8 cellular contexts compared by ENCODE assay signal in the genomic region with DNA sequence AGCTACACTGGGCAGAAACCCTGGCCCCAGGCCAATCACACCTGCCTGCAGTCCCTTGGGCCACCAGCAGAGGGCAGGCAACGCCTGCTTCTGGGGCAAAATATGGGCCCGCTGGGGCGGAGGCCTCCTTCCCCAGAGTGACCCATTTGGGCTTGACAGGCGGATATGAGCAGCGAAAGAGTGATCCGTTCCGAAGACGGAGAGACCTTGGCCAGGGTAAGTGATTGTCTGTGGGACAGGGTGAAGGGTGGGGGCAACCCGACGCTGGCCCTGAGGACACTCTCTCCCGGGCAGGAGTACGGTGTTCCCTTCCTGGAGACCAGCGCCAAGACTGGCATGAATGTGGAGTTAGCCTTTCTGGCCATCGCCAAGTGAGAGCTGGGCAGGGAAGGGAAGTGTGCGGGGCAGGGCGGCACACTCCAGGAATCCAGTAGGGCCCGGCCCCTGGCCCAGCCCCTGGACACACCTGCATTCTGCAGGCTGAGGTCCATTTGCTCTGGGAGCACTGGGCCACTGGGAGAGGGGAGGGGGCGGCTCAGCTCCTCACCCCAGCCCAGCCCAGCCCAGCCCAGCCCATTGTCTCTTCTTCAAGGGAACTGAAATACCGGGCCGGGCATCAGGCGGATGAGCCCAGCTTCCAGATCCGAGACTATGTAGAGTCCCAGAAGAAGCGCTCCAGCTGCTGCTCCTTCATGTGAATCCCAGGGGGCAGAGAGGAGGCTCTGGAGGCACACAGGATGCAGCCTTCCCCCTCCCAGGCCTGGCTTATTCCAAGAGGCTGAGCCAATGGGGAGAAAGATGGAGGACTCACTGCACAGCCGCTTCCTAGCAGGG. TPM values are rescaled to one million over a fixed set of nuclear protein-coding genes. Genes with fewer than 3 reads are reported as not detected.
DNase-seq lines count a peak whose midpoint lies in the region; ATAC-seq, FAIRE-seq and TF ChIP-seq lines count a peak whose summit lies in the region.

No MANE protein-coding gene starts in this region.

- no peaks in the 10 kb centered on the region for H3K27me3 ChIP-seq in GM23338 (ENCODE audit: insufficient read depth)
- H3K27me3 ChIP-seq in endothelial cell of umbilical vein (ENCODE audit: control insufficient read depth in 2 of 2, insufficient read depth in 2 of 2, low read length in 2 of 2), result peaks cover 0 to 3% of the 10 kb centered on the region in 2 experiments

- peak overlapping the region; percentile 63 for H3K4me3 Mint-ChIP-seq in GM23338

- no peak overlapping the region for H3K27ac Mint-ChIP-seq in GM23338

- H3K4me1 Mint-ChIP-seq in GM23338, result peaks cover 44% of the 10 kb centered on the region

- intact Hi-C loops in endothelial cell of umbilical vein (cut with micrococcal nuclease), result loop anchor here (1.0 to 10.0 kb wide), 5 partner anchors 25 to 1430 kb away; partner anchors contain the start of gene CDC42EP4

- H3K4me1 ChIP-seq in GM23338 (ENCODE audit: insufficient read depth) (peaks cover 43% of the 10 kb centered on the region), endothelial cell of umbilical vein (ENCODE audit: control insufficient read depth, extremely low read depth, insufficient read depth, low read length) (peaks cover 12% of the 10 kb centered on the region)

- DNase-seq in AG09309 (ENCODE audit: low read depth) (peak; percentile 10), GM23338 (ENCODE audit: low spot score) (peak; percentile 81), NCI-H69 (lab: John Stamatoyannopoulos, UW) (peak; percentile 65), endothelial cell of umbilical vein (ENCODE audit: low read depth, low spot score) (peak; percentile 74), middle frontal gyrus (ENCODE audit: extremely low spot score, low spot score) (peak; percentile 50)
- peak; percentile 62 for DNase-seq in activated CD8-positive, alpha-beta memory T cell treated with anti-CD3 and anti-CD28 coated beads, Interleukin-2, amount 50 U/mL, for 24 hours (ENCODE audit: extremely low read depth)
- peak; percentile 79 to 82 for DNase-seq in stimulated activated CD8-positive, alpha-beta memory T cell treated with anti-CD3 and anti-CD28 coated beads, Interleukin-2, amount 100 ng/mL, for 48 hours (ENCODE audit: low read depth in 2 of 2)

- H3K4me2 ChIP-seq in GM23338 (peak overlapping the region; percentile 88), endothelial cell of umbilical vein (ENCODE audit: insufficient read depth, low read length) (peak overlapping the region; percentile 16)

- ATAC-seq in GM23338 (peak; percentile 59), HG03159 (IDR thresholded peaks at IDR 0.05; ENCODE audit: unreplicated experiment) (no peak)

- FAIRE-seq in endothelial cell of umbilical vein (lab: Jason Lieb, UNC), result peak; percentile 88

- H3K27me3 Mint-ChIP-seq in GM23338 (ENCODE audit: insufficient read depth, low read depth, poor library complexity), result peaks cover 23% of the 10 kb centered on the region

- POLR2A ChIA-PET in endothelial cell of umbilical vein (lab: Charles Lee), result interaction anchor here (1.4 kb wide), 1 partner anchor 31 kb away, joined by 4 read pairs; the partner anchor contains the start of gene NAT9

- no TSS peak for BruUV-seq in endothelial cell of umbilical vein (replicated peaks; lab: Mats Ljungman, UMichigan)

- peaks cover 6% of the 10 kb centered on the region; the same call in 1 of the 2 replicates for H4K20me1 ChIP-seq in GM23338 (replicated peaks; ENCODE audit: insufficient read depth)
- H4K20me1 ChIP-seq in endothelial cell of umbilical vein (replicated peaks; ENCODE audit: control insufficient read depth, extremely low read depth, insufficient read depth, low read length), result no peaks in the 10 kb centered on the region

- CTCF ChIA-PET in endothelial cell of umbilical vein (lab: Charles Lee), result interaction anchor here (0.6 to 4.2 kb wide), 24 partner anchors 9 to 366 kb away, joined by 3 to 84 read pairs (median 7); partner anchors contain the start of genes FDXR and NAT9

- no peaks in the 10 kb centered on the region for H3K9me1 ChIP-seq in endothelial cell of umbilical vein (replicated peaks; ENCODE audit: control insufficient read depth, extremely low read depth, insufficient read depth, low read length)

- H3K36me3 ChIP-seq in GM23338 (ENCODE audit: insufficient read depth), result no peaks in the 10 kb centered on the region
- H3K36me3 ChIP-seq in endothelial cell of umbilical vein (ENCODE audit: control insufficient read depth in 2 of 2, extremely low read depth in 1 of 2, insufficient read depth in 2 of 2, low read length in 2 of 2), result no peaks in the 10 kb centered on the region

- no peaks in the 10 kb centered on the region for H3K9me3 ChIP-seq in endothelial cell of umbilical vein (replicated peaks; ENCODE audit: control insufficient read depth, insufficient read depth, low read length)

- no peak for TF ChIP-seq POLR2A in endothelial cell of umbilical vein (IDR thresholded peaks at IDR 0.05; ENCODE audit: low read depth, low read length)

- peaks cover 6% of the 10 kb centered on the region; the same call in 1 of the 2 replicates for H3F3A ChIP-seq in GM23338 (replicated peaks; ENCODE audit: low read depth)

- H3K79me2 ChIP-seq in GM23338 (replicated peaks; ENCODE audit: insufficient read depth), result peaks cover 10% of the 10 kb centered on the region
- H3K79me2 ChIP-seq in endothelial cell of umbilical vein (ENCODE audit: control insufficient read depth, insufficient read depth, low read length), result no peaks in the 10 kb centered on the region

- H2AFZ ChIP-seq in GM23338 (peak overlapping the region; percentile 97), endothelial cell of umbilical vein (ENCODE audit: low read depth, low read length) (peak overlapping the region; percentile 45)

- TF ChIP-seq CTCF in AG09309 (IDR thresholded peaks at IDR 0.05; ENCODE audit: control insufficient read depth, insufficient read depth, low read depth, low read length, missing control alignments) (peak; percentile 100), GM23338 (conservative IDR thresholded peaks at IDR 0.05; ENCODE audit: low read depth in 2 of 2) (peak; percentile 96 to 99), endothelial cell of umbilical vein (IDR thresholded peaks at IDR 0.05; ENCODE audit: extremely low read depth in 1 of 2, insufficient read depth in 1 of 2, low read depth in 1 of 2, low read length in 2 of 2) (peak; percentile 99)

- H3K4me3 ChIP-seq in AG09309 (ENCODE audit: control insufficient read depth, low read depth, low read length), result no peak overlapping the region; the same call in 1 of the 2 replicates
- H3K4me3 ChIP-seq in GM23338, result peak overlapping the region; percentile 54
- no peak overlapping the region for H3K4me3 ChIP-seq in endothelial cell of umbilical vein (replicated peaks in 1 of 3; ENCODE audit: insufficient read depth in 1 of 3, low read depth in 1 of 3, low read length in 3 of 3)

- no peak overlapping the region for H3K9ac ChIP-seq in endothelial cell of umbilical vein (replicated peaks; ENCODE audit: extremely low read depth, insufficient read depth, low read length)

- H3K9me2 ChIP-seq in GM23338 (ENCODE audit: insufficient read depth), result no peaks in the 10 kb centered on the region

- H3K9me3 Mint-ChIP-seq in GM23338, result no peaks in the 10 kb centered on the region

- H3K36me3 Mint-ChIP-seq in GM23338 (ENCODE audit: low read depth), result no peaks in the 10 kb centered on the region; the same call in 2 of the 3 replicates

- dilution Hi-C loops in endothelial cell of umbilical vein (cut with MboI; ENCODE audit: extremely low pct_ligation_motif_present, low sequenced_read_pairs), result no loop called here

- H3K27ac ChIP-seq in GM23338 (ENCODE audit: low read depth), result peak overlapping the region; percentile 72; the same call in 1 of the 2 replicates
- H3K27ac ChIP-seq in endothelial cell of umbilical vein (ENCODE audit: insufficient read depth, low read depth, low read length), result no peak overlapping the region

RNA-seq across cellular contexts. Expression of gene NHERF1, which starts 3.5 kb away (rescaled TPM):
- 85.8 and 100 TPM in 2 replicates for total RNA-seq in GM23338 (2014; rRNA removed; shearing (Covaris generic))
- polyA plus RNA-seq in GM23338 (2016; fragmentation: Nextera tagmentation; extraction: Ambion mirVana) (48.8 and 49.3 TPM in 2 replicates), endothelial cell of umbilical vein (22.4 and 24.4 TPM in 2 replicates)
- 26.8 and 26.9 TPM in 2 replicates for total RNA-seq in endothelial cell of umbilical vein
- 24.1 and 26.0 TPM in 2 replicates for polyA plus RNA-seq in endothelial cell of umbilical vein (2011; cell fraction: cytosol; rRNA removed)
- polyA plus RNA-seq in endothelial cell of umbilical vein (2011; cell fraction: nucleus; rRNA removed), result 13.6 and 14.0 TPM in 2 replicates
- 19.5 and 22.8 TPM in 2 replicates for polyA plus RNA-seq in endothelial cell of umbilical vein (2012)
- polyA minus RNA-seq in endothelial cell of umbilical vein, result 15.5 and 20.8 TPM in 2 replicates
- 47.4 TPM for polyA minus RNA-seq in endothelial cell of umbilical vein (2011; cell fraction: cytosol; rRNA and poly(A)+ RNA removed)
- 3.8 and 4.8 TPM in 2 replicates for polyA minus RNA-seq in endothelial cell of umbilical vein (2011; cell fraction: nucleus; rRNA and poly(A)+ RNA removed)

RNA-seq across cellular contexts. Expression of gene RAB37, which starts 7.9 kb away (rescaled TPM):
- 3.4 and 5.2 TPM in 2 replicates for total RNA-seq in GM23338 (2014; rRNA removed; shearing (Covaris generic))
- polyA plus RNA-seq in GM23338 (2016; fragmentation: Nextera tagmentation; extraction: Ambion mirVana) (3.3 and 3.6 TPM in 2 replicates), endothelial cell of umbilical vein (0.10 and 0.11 TPM in 2 replicates)
- total RNA-seq in endothelial cell of umbilical vein, result 0.21 TPM in 1 of 2 replicates, not detected in the other
- polyA plus RNA-seq in endothelial cell of umbilical vein (2011; cell fraction: cytosol; rRNA removed), result 0.11 and 0.14 TPM in 2 replicates
- 0.14 and 0.15 TPM in 2 replicates for polyA plus RNA-seq in endothelial cell of umbilical vein (2011; cell fraction: nucleus; rRNA removed)
- 0.25 TPM in 1 of 2 replicates, not detected in the other for polyA plus RNA-seq in endothelial cell of umbilical vein (2012)
- 0.29 TPM in 1 of 2 replicates, not detected in the other for polyA minus RNA-seq in endothelial cell of umbilical vein
- polyA minus RNA-seq in endothelial cell of umbilical vein (2011; cell fraction: cytosol; rRNA and poly(A)+ RNA removed), result not detected
- not detected in 2 replicates for polyA minus RNA-seq in endothelial cell of umbilical vein (2011; cell fraction: nucleus; rRNA and poly(A)+ RNA removed)

RNA-seq across cellular contexts. Expression of gene NAT9, which starts 31.2 kb away (rescaled TPM):
- 37.5 and 62.1 TPM in 2 replicates for total RNA-seq in GM23338 (2014; rRNA removed; shearing (Covaris generic))
- 30.7 and 37.3 TPM in 2 replicates for polyA plus RNA-seq in GM23338 (2016; fragmentation: Nextera tagmentation; extraction: Ambion mirVana)
- 44.8 and 45.8 TPM in 2 replicates for total RNA-seq in endothelial cell of umbilical vein
- 37.2 and 39.3 TPM in 2 replicates for polyA plus RNA-seq in endothelial cell of umbilical vein
- 32.6 and 39.8 TPM in 2 replicates for polyA plus RNA-seq in endothelial cell of umbilical vein (2011; cell fraction: cytosol; rRNA removed)
- polyA plus RNA-seq in endothelial cell of umbilical vein (2011; cell fraction: nucleus; rRNA removed), result 230 and 239 TPM in 2 replicates
- 45.3 and 53.6 TPM in 2 replicates for polyA plus RNA-seq in endothelial cell of umbilical vein (2012)
- polyA minus RNA-seq in endothelial cell of umbilical vein, result 44.8 and 46.5 TPM in 2 replicates
- polyA minus RNA-seq in endothelial cell of umbilical vein (2011; cell fraction: cytosol; rRNA and poly(A)+ RNA removed), result 3.6 TPM
- polyA minus RNA-seq in endothelial cell of umbilical vein (2011; cell fraction: nucleus; rRNA and poly(A)+ RNA removed), result 32.7 and 34.2 TPM in 2 replicates

RNA-seq across cellular contexts. Expression of gene CD300LF, which starts 32.2 kb away (rescaled TPM):
- not detected in 2 replicates for total RNA-seq in GM23338 (2014; rRNA removed; shearing (Covaris generic))
- polyA plus RNA-seq in GM23338 (2016; fragmentation: Nextera tagmentation; extraction: Ambion mirVana) (not detected in 2 replicates), endothelial cell of umbilical vein (not detected in 2 replicates)
- total RNA-seq in endothelial cell of umbilical vein, result not detected in 2 replicates
- not detected in 2 replicates for polyA plus RNA-seq in endothelial cell of umbilical vein (2011; cell fraction: cytosol; rRNA removed)
- not detected in 2 replicates for polyA plus RNA-seq in endothelial cell of umbilical vein (2011; cell fraction: nucleus; rRNA removed)
- polyA plus RNA-seq in endothelial cell of umbilical vein (2012), result not detected in 2 replicates
- polyA minus RNA-seq in endothelial cell of umbilical vein, result not detected in 2 replicates
- polyA minus RNA-seq in endothelial cell of umbilical vein (2011; cell fraction: cytosol; rRNA and poly(A)+ RNA removed), result not detected
- not detected in 2 replicates for polyA minus RNA-seq in endothelial cell of umbilical vein (2011; cell fraction: nucleus; rRNA and poly(A)+ RNA removed)

Comparison
In these comparisons a context has a peak if more than half of its experiments do, and no peak if none do; other contexts are left out.
1. DNase-seq: peak in every context shown above with its lines; median percentile 81 in GM23338; 80 in stimulated activated CD8-positive, alpha-beta memory T cell treated with anti-CD3 and anti-CD28 coated beads, Interleukin-2, amount 100 ng/mL, for 48 hours; 74 in endothelial cell of umbilical vein; 65 in NCI-H69; 62 in activated CD8-positive, alpha-beta memory T cell treated with anti-CD3 and anti-CD28 coated beads, Interleukin-2, amount 50 U/mL, for 24 hours; 50 in middle frontal gyrus; 10 in AG09309.